ENCODE assay signal across 8 cellular contexts in genomic region chr19:1410136-1410786, GRCh38. TPM values are rescaled to one million over a fixed set of nuclear protein-coding genes. Genes with fewer than 3 reads are reported as not detected.
A peak's percentile ranks its signal among the peaks of the same experiment; 100 is the strongest.
DNase-seq lines count a peak whose midpoint lies in the region; ATAC-seq, FAIRE-seq and TF ChIP-seq lines count a peak whose summit lies in the region.

No MANE protein-coding gene starts in this region.

- no peak for ATAC-seq in HG03280 (IDR thresholded peaks at IDR 0.05; ENCODE audit: unreplicated experiment)

- H3K9ac ChIP-seq in HUES48 (ENCODE audit: low read depth, low read length) = no peak overlapping the region
- H3K9ac ChIP-seq in muscle layer of colon (ENCODE audit: low read length) = peak overlapping the region; percentile 10

- TF ChIP-seq POLR2A in GM12892 (IDR thresholded peaks at IDR 0.05; ENCODE audit: low read depth, low read length) = no peak

- H3K27ac ChIP-seq in HUES48 (ENCODE audit: low read depth, low read length) (no peak overlapping the region), muscle layer of colon (ENCODE audit: low read depth, low read length) (no peak overlapping the region)

- H3K9me3 ChIP-seq in HUES48 (ENCODE audit: control insufficient read depth, insufficient read depth, low read length) (no peaks in the 10 kb centered on the region), muscle layer of colon (ENCODE audit: low read length) (no peaks in the 10 kb centered on the region)

- peaks cover 10% of the 10 kb centered on the region; the same call in 1 of the 2 replicates for H3K4me1 ChIP-seq in HUES48 (ENCODE audit: control insufficient read depth, insufficient read depth, low read length)
- H3K4me1 ChIP-seq in muscle layer of colon (ENCODE audit: insufficient read depth, low read length) = peaks cover 47% of the 10 kb centered on the region

- DNase-seq in ACHN (peak; percentile 77), astrocyte of the hippocampus (ENCODE audit: low read depth, low spot score) (peak; percentile 48), NCI-H1694 (lab: John Stamatoyannopoulos, UW) (no peak), mucosa of gallbladder (ENCODE audit: low spot score) (no peak), GM12892 (ENCODE audit: insufficient read length) (no peak)

- in situ Hi-C loops in ACHN (cut with HindIII; ENCODE audit: low pct_ligation_motif_present, low pct_unique_long_range_greater_than_20kb, low sequenced_read_pairs) = no loop called here

- peaks cover 32% of the 10 kb centered on the region for H3K36me3 ChIP-seq in HUES48 (ENCODE audit: control insufficient read depth, insufficient read depth, low read length)
- H3K36me3 ChIP-seq in muscle layer of colon (ENCODE audit: insufficient read depth, low read length) = no peaks in the 10 kb centered on the region

- H3K27me3 ChIP-seq in HUES48 (ENCODE audit: control insufficient read depth, insufficient read depth, low read length) (no peaks in the 10 kb centered on the region), muscle layer of colon (ENCODE audit: control insufficient read depth in 1 of 2, insufficient read depth in 2 of 2, low read length in 2 of 2) (no peaks in the 10 kb centered on the region)

- H3K4me3 ChIP-seq in HUES48 (ENCODE audit: low read depth, low read length) (peak overlapping the region; percentile 10; the same call in 1 of the 2 replicates), muscle layer of colon (ENCODE audit: low read depth in 1 of 2, low read length in 2 of 2) (peak overlapping the region in 1 of 2 donors; percentile 8)

- FAIRE-seq in GM12892 (lab: Jason Lieb, UNC) = no peak

RNA-seq across cellular contexts. Expression of gene DAZAP1, which starts 2.9 kb away (rescaled TPM):
- 77.7 TPM for total RNA-seq in mucosa of gallbladder
- polyA plus RNA-seq in GM12892 (2012; ENCODE audit: missing spikeins) = 74.9 TPM

RNA-seq across cellular contexts. Expression of gene GAMT, which starts 8.9 kb away (rescaled TPM):
- total RNA-seq in mucosa of gallbladder = 27.9 TPM
- polyA plus RNA-seq in GM12892 (2012; ENCODE audit: missing spikeins) = 12.3 TPM

RNA-seq across cellular contexts. Expression of gene NDUFS7, which starts 26.6 kb away (rescaled TPM):
- 121 TPM for total RNA-seq in mucosa of gallbladder
- polyA plus RNA-seq in GM12892 (2012; ENCODE audit: missing spikeins) = 13.5 TPM

RNA-seq across cellular contexts. Expression of gene RPS15, which starts 27.9 kb away (rescaled TPM):
- total RNA-seq in mucosa of gallbladder = 877 TPM
- polyA plus RNA-seq in GM12892 (2012; ENCODE audit: missing spikeins) = 1,490 TPM

RNA-seq across cellular contexts. Expression of gene APC2, which starts 39.7 kb away (rescaled TPM):
- total RNA-seq in mucosa of gallbladder = 0.43 TPM
- polyA plus RNA-seq in GM12892 (2012; ENCODE audit: missing spikeins) = 0.23 TPM

Comparison
In these comparisons a context has a peak if more than half of its experiments do, and no peak if none do; other contexts are left out.
1. DNase-seq: peak in ACHN (single experiment) and astrocyte of the hippocampus (single experiment); none in NCI-H1694 (single experiment), mucosa of gallbladder (single experiment) and GM12892 (single experiment).